8 cellular contexts compared by ENCODE assay signal in the genomic region with DNA sequence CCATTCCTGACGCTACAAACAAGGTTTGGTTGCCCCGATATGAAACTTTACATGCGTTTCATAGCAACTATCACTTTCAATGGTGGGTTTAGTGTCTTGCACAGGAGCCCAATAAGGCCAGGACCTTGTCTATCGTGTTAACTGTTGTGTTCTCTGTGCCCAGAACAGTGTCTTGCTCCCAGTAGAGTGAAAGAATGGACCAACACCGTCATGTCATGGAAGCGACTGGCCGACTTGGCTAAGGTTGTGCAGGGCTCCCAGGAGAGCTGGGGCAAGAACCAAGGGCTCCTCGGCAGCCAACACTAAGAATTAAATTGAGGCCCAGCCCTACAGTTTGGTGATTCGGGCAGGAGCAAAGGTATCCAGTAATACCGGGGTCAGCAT. TPM values are rescaled to one million over a fixed set of nuclear protein-coding genes. Genes with fewer than 3 reads are reported as not detected.
DNase-seq lines count a peak whose midpoint lies in the region; ATAC-seq and TF ChIP-seq lines count a peak whose summit lies in the region.

No MANE protein-coding gene starts in this region.

- no peak overlapping the region for H3K4ac ChIP-seq in trophoblast cell (ENCODE audit: low read depth, low read length)

- H3K9me3 Mint-ChIP-seq in Caco-2 (ENCODE audit: unreplicated experiment), result no peaks in the 10 kb centered on the region

- H3K36me3 Mint-ChIP-seq in Caco-2 (ENCODE audit: insufficient read depth, unreplicated experiment), result no peaks in the 10 kb centered on the region

- H3K4me1 ChIP-seq in Caco-2 (no peaks in the 10 kb centered on the region), trophoblast cell (ENCODE audit: control insufficient read depth in 1 of 2, insufficient read depth in 2 of 2, low read length in 2 of 2) (peaks cover 10 to 12% of the 10 kb centered on the region in 2 experiments)

- peak overlapping the region; percentile 56 for H2AFZ ChIP-seq in trophoblast cell (ENCODE audit: insufficient read depth, low read length, poor library complexity)

- TF ChIP-seq CTCF in Caco-2 (IDR thresholded peaks at IDR 0.05; ENCODE audit: insufficient read depth in 1 of 2, low read depth in 1 of 2, low read length in 1 of 2, severe bottlenecking in 1 of 2, unreplicated experiment in 1 of 2), result no peak
- TF ChIP-seq CTCF in WERI-Rb-1 (IDR thresholded peaks at IDR 0.05; ENCODE audit: low read depth, low read length), result no peak
- no peak for TF ChIP-seq CTCF in foreskin fibroblast (IDR thresholded peaks at IDR 0.05; ENCODE audit: low read depth, low read length)

- H3K27me3 ChIP-seq in Caco-2 (replicated peaks; ENCODE audit: control insufficient read depth, insufficient read depth, low read length) (no peaks in the 10 kb centered on the region), WERI-Rb-1 (ENCODE audit: insufficient read depth, low read depth, severe bottlenecking) (no peaks in the 10 kb centered on the region), trophoblast cell (ENCODE audit: insufficient read depth, low read length) (peaks cover 2% of the 10 kb centered on the region)

- H3K4me3 Mint-ChIP-seq in Caco-2 (ENCODE audit: unreplicated experiment), result peak overlapping the region; percentile 66

- H4K12ac ChIP-seq in trophoblast cell (ENCODE audit: low read depth, low read length), result no peak overlapping the region

- ATAC-seq in GM19324 (IDR thresholded peaks at IDR 0.05; ENCODE audit: low FRiP score, unreplicated experiment) (no peak), GM18858 (IDR thresholded peaks at IDR 0.05; ENCODE audit: unreplicated experiment) (no peak)

- intact Hi-C loops in Caco-2 (cut with micrococcal nuclease; ENCODE audit: unreplicated experiment), result no loop called here

- no peaks in the 10 kb centered on the region for H3K79me2 ChIP-seq in trophoblast cell (ENCODE audit: control insufficient read depth, insufficient read depth, low read length, poor library complexity)

- no peak overlapping the region for H3K27ac Mint-ChIP-seq in Caco-2 (ENCODE audit: unreplicated experiment)

- no peaks in the 10 kb centered on the region for H3K27me3 Mint-ChIP-seq in Caco-2 (ENCODE audit: insufficient read depth, unreplicated experiment)

- no CpG with 5 or more reads among the region's 10 CpGs for WGBS in trophoblast cell (ENCODE audit: extremely low coverage, insufficient coverage, insufficient read length)

- no peak overlapping the region for H2BK5ac ChIP-seq in trophoblast cell (ENCODE audit: low read depth, low read length, poor library complexity)

- H3K23ac ChIP-seq in trophoblast cell (ENCODE audit: low read length), result no peak overlapping the region

- peak overlapping the region; percentile 19 for H2BK12ac ChIP-seq in trophoblast cell (ENCODE audit: low read length)

- H2BK120ac ChIP-seq in trophoblast cell (ENCODE audit: insufficient read depth, low read length, poor library complexity), result peak overlapping the region; percentile 32

- no peak overlapping the region for H3K18ac ChIP-seq in trophoblast cell (ENCODE audit: low read length)

- H3K79me1 ChIP-seq in trophoblast cell (ENCODE audit: low read length), result peaks cover 11% of the 10 kb centered on the region

- no peak overlapping the region for H2AK5ac ChIP-seq in trophoblast cell (ENCODE audit: low read length)

- peak overlapping the region; percentile 66 for H4K8ac ChIP-seq in trophoblast cell (ENCODE audit: low read depth, low read length)

- peak overlapping the region; percentile 34 for H3K4me3 ChIP-seq in Caco-2 (ENCODE audit: low read depth, low read length)
- H3K4me3 ChIP-seq in WERI-Rb-1 (ENCODE audit: low read depth, low read length), result peak overlapping the region; percentile 54
- peak overlapping the region; percentile 43 to 49 for H3K4me3 ChIP-seq in foreskin fibroblast (ENCODE audit: low read depth in 1 of 2, low read length in 2 of 2)
- H3K4me3 ChIP-seq in trophoblast cell (ENCODE audit: low read depth, low read length), result peak overlapping the region; percentile 65

- H4K91ac ChIP-seq in trophoblast cell (ENCODE audit: low read depth, low read length), result no peak overlapping the region

- DNase-seq in Caco-2, result no peak
- DNase-seq in WERI-Rb-1, result no peak
- DNase-seq in foreskin fibroblast, result no peak
- no peak for DNase-seq in trophoblast cell
- no peak for DNase-seq in OCI-M2 (lab: John Stamatoyannopoulos, UW; ENCODE audit: unreplicated experiment)
- no peak for DNase-seq in putamen (ENCODE audit: low spot score)

- H3K36me3 ChIP-seq in Caco-2 (ENCODE audit: control insufficient read depth, insufficient read depth, low read length), result no peaks in the 10 kb centered on the region
- no peaks in the 10 kb centered on the region for H3K36me3 ChIP-seq in WERI-Rb-1
- no peaks in the 10 kb centered on the region for H3K36me3 ChIP-seq in trophoblast cell (ENCODE audit: control insufficient read depth in 1 of 2, insufficient read depth in 2 of 2, low read length in 2 of 2)

- no TSS peak for BruUV-seq in Caco-2 (replicated peaks; lab: Mats Ljungman, UMichigan)

- peak overlapping the region; percentile 92 for H3K4me2 ChIP-seq in trophoblast cell (ENCODE audit: low read length)

- H3K27ac ChIP-seq in WERI-Rb-1 (no peak overlapping the region), trophoblast cell (ENCODE audit: low read depth, low read length) (no peak overlapping the region)

- no peak overlapping the region for H3K9ac ChIP-seq in trophoblast cell (ENCODE audit: low read length)

- POLR2A ChIA-PET in Caco-2 (lab: Charles Lee), result no interaction called here

- H3K9me3 ChIP-seq in Caco-2 (no peaks in the 10 kb centered on the region), WERI-Rb-1 (ENCODE audit: severe bottlenecking) (no peaks in the 10 kb centered on the region), trophoblast cell (ENCODE audit: insufficient read depth, low read depth, low read length) (no peaks in the 10 kb centered on the region)

- H3K4me1 Mint-ChIP-seq in Caco-2 (ENCODE audit: low read depth, unreplicated experiment), result no peaks in the 10 kb centered on the region

- CTCF ChIA-PET in Caco-2 (lab: Charles Lee), result interaction anchor here (1.2 kb wide), 1 partner anchor 38 kb away, joined by 4 read pairs; no protein-coding TSS in a partner anchor

- no peak overlapping the region for H3K14ac ChIP-seq in trophoblast cell (ENCODE audit: low read length)

RNA-seq across cellular contexts. Expression of gene ARHGEF37, which starts 0.5 kb away (rescaled TPM):
- 0.70 and 0.86 TPM in 2 replicates for total RNA-seq in Caco-2 (2022)
- 0.89 and 0.93 TPM in 2 replicates for polyA plus RNA-seq in trophoblast cell (2013)

RNA-seq across cellular contexts. Expression of gene CSNK1A1, which starts 29.6 kb away (rescaled TPM):
- total RNA-seq in Caco-2 (2022), result 252 and 264 TPM in 2 replicates
- polyA plus RNA-seq in trophoblast cell (2013), result 307 TPM in 2 replicates
